Comparison of ENCODE assay signal across 9 cellular contexts in genomic region chr14:90248594-90248993, GRCh38.
"Had no signal": no experiment of that assay in that cellular context is flagged by ENCODE, and none has a peak within 500 bp of the region (broad histone marks: within the 10 kb centered on the region; RNA-seq: fewer than 3 reads in every experiment).

No MANE protein-coding gene starts in this region.

- DNase-seq: GM23248, GOT3, H7, KBM-7 had no signal

- H3K27ac ChIP-seq: GM23248, HL-60, KMS-11 had no signal

- H3K9me3 ChIP-seq: HAP-1 had no signal

- H3K4me3 ChIP-seq: GM23248, HAP-1 had no signal

- H3K36me3 ChIP-seq: HAP-1 had no signal

- H3K4me1 ChIP-seq: HAP-1 had no signal

- ATAC-seq: HCT116, HepG2 had no signal
